In genomic region chr7:142503953-142504352, GRCh38 we compare ENCODE assay signal across 7 cellular contexts.
DNase-seq lines count a peak whose midpoint lies in the region; ATAC-seq, FAIRE-seq and TF ChIP-seq lines count a peak whose summit lies in the region.
"Not testable (repeated sequence)": the region's sequence is repeated elsewhere in the genome, so short reads cannot be mapped to it uniquely, and the experiment has no call there.

No MANE protein-coding gene starts in this region.

- H3K4me3 Mint-ChIP-seq in GM23338 = not testable (repeated sequence)

- not testable (repeated sequence) for H3K4me1 Mint-ChIP-seq in GM23338

- intact Hi-C loops in K562 (cut with micrococcal nuclease) = not testable (repeated sequence)

- not testable (repeated sequence) for TF ChIP-seq RAD21 in K562 (CRISPR knock-in tag; conservative IDR thresholded peaks at IDR 0.05 in 1 of 2, IDR thresholded peaks at IDR 0.05 in 1 of 2)

- not testable (repeated sequence) for H3K79me2 ChIP-seq in GM23338 (replicated peaks; ENCODE audit: insufficient read depth); K562 (ENCODE audit: control insufficient read depth, insufficient read depth, low read length)
- peaks cover 15% of the 10 kb centered on the region for H3K79me2 ChIP-seq in Loucy (ENCODE audit: insufficient read depth, low read length)

- TF ChIP-seq CTCF in GM23338 (conservative IDR thresholded peaks at IDR 0.05; ENCODE audit: low read depth in 2 of 2) (peak in 1 of 2 experiments; percentile 10; a peak in 1 of 4 replicates), Loucy (conservative IDR thresholded peaks at IDR 0.05; ENCODE audit: low read length) (peak; percentile 15; the same call in 1 of the 2 replicates), VCaP (conservative IDR thresholded peaks at IDR 0.05) (peak; percentile 38; the same call in 1 of the 2 replicates)
- TF ChIP-seq CTCF in K562 (IDR thresholded peaks at IDR 0.05 in 2 of 3, conservative IDR thresholded peaks at IDR 0.05 in 1 of 3; ENCODE audit: insufficient read depth in 2 of 3, low read depth in 1 of 3, low read length in 3 of 3) = not testable (repeated sequence)

- BruUV-seq in K562 (replicated peaks; lab: Mats Ljungman, UMichigan) = not testable (repeated sequence)

- not testable (repeated sequence) for H3K9me2 ChIP-seq in GM23338 (ENCODE audit: insufficient read depth); Loucy (replicated peaks; ENCODE audit: low read depth, low read length)

- not testable (repeated sequence) for H3K4me2 ChIP-seq in GM23338; Loucy (ENCODE audit: low read depth, low read length, poor library complexity, severe bottlenecking); K562 (ENCODE audit: insufficient read depth, low read length)

- H3F3A ChIP-seq in GM23338 (replicated peaks; ENCODE audit: low read depth); Loucy (ENCODE audit: low read depth): not testable (repeated sequence)

- H3K27me3 ChIP-seq in GM23338 (ENCODE audit: insufficient read depth); Loucy (ENCODE audit: insufficient read depth, low read length, poor library complexity, severe bottlenecking); K562 (ENCODE audit: control insufficient read depth in 2 of 2, insufficient read depth in 2 of 2, low read length in 2 of 2): not testable (repeated sequence)

- ATAC-seq in GM23338 = peak; percentile 67
- ATAC-seq in K562 = not testable (repeated sequence)

- not testable (repeated sequence) for TF ChIP-seq EP300 in K562 (IDR thresholded peaks at IDR 0.05; ENCODE audit: low read length)

- H3K4me3 ChIP-seq in GM23338; Loucy (ENCODE audit: low read length, poor library complexity, severe bottlenecking); K562: not testable (repeated sequence)

- H3K9ac ChIP-seq in Loucy (ENCODE audit: low read depth, low read length, poor library complexity, severe bottlenecking) = peak overlapping the region; percentile 38
- not testable (repeated sequence) for H3K9ac ChIP-seq in K562 (ENCODE audit: insufficient read depth in 1 of 2, low read depth in 2 of 2, low read length in 2 of 2)

- not testable (repeated sequence) for H3K9me3 ChIP-seq in Loucy (ENCODE audit: insufficient read depth, low read depth, low read length); K562 (replicated peaks; ENCODE audit: control insufficient read depth, insufficient read depth, low read depth, low read length)

- H3K36me3 Mint-ChIP-seq in GM23338 (ENCODE audit: low read depth) = not testable (repeated sequence)

- not testable (repeated sequence) for H3K9me1 ChIP-seq in K562 (ENCODE audit: control insufficient read depth, insufficient read depth, low read length)

- H3K27me3 Mint-ChIP-seq in GM23338 (ENCODE audit: insufficient read depth, low read depth, poor library complexity) = not testable (repeated sequence)

- H3K9me3 Mint-ChIP-seq in GM23338 = not testable (repeated sequence)

- H3K27ac Mint-ChIP-seq in GM23338 = not testable (repeated sequence)

- DNase-seq in GM23338 (ENCODE audit: low spot score); K562 (ENCODE audit: extremely low read depth in 1 of 4, low spot score in 3 of 4); frontal cortex (ENCODE audit: low spot score in 2 of 2): not testable (repeated sequence)
- peak in 1 of 49 donors; percentile 27 for DNase-seq in substantia nigra (lab: John Stamatoyannopoulos, UW)

- in situ Hi-C loops in K562 (cut with MboI) = not testable (repeated sequence)

- CTCF ChIA-PET in K562 (lab: Yijun Ruan, JAX; ENCODE audit: low intra/inter-chr PET ratio) = not testable (repeated sequence)

- not testable (repeated sequence) for TF ChIP-seq POLR2A in K562 (conservative IDR thresholded peaks at IDR 0.05)

- H4K20me1 ChIP-seq in GM23338 (replicated peaks; ENCODE audit: insufficient read depth); Loucy (ENCODE audit: insufficient read depth, low read length, poor library complexity, severe bottlenecking); K562 (replicated peaks; ENCODE audit: control insufficient read depth, insufficient read depth, low read length): not testable (repeated sequence)

- POLR2A ChIA-PET in K562 (lab: Yijun Ruan, JAX) = not testable (repeated sequence)

- peak; percentile 19 for FAIRE-seq in K562 (lab: Jason Lieb, UNC)
- FAIRE-seq in colon (lab: Jason Lieb, UNC) = peak; percentile 10
- FAIRE-seq in frontal cortex (lab: Jason Lieb, UNC) = peak; percentile 96

- H2AFZ ChIP-seq in GM23338; Loucy (ENCODE audit: low read length); K562 (ENCODE audit: low read depth, low read length): not testable (repeated sequence)

- H3K27ac ChIP-seq in GM23338 (ENCODE audit: low read depth); VCaP; K562 (ENCODE audit: extremely low read depth, low read depth, low read length): not testable (repeated sequence)
- H3K27ac ChIP-seq in substantia nigra (ENCODE audit: low read depth, low read length, poor library complexity, severe bottlenecking) = peak overlapping the region; percentile 77

- not testable (repeated sequence) for H3K36me3 ChIP-seq in GM23338 (ENCODE audit: insufficient read depth); Loucy (ENCODE audit: insufficient read depth, low read length); K562 (ENCODE audit: control insufficient read depth, insufficient read depth, low read length)

- WGBS in K562 (ENCODE audit: insufficient coverage, low coverage, missing lambda C conversion rate) = under 1% methylated on average over 8 of the region's 9 CpGs

- not testable (repeated sequence) for H3K4me1 ChIP-seq in GM23338 (ENCODE audit: insufficient read depth); K562 (replicated peaks in 1 of 2; ENCODE audit: control insufficient read depth in 2 of 2, insufficient read depth in 2 of 2, low read length in 2 of 2)
- H3K4me1 ChIP-seq in Loucy (ENCODE audit: insufficient read depth, low read length, poor library complexity, severe bottlenecking) = peaks cover 60% of the 10 kb centered on the region
